Comparison of ENCODE assay signal across 26 cellular contexts in the genomic region with DNA sequence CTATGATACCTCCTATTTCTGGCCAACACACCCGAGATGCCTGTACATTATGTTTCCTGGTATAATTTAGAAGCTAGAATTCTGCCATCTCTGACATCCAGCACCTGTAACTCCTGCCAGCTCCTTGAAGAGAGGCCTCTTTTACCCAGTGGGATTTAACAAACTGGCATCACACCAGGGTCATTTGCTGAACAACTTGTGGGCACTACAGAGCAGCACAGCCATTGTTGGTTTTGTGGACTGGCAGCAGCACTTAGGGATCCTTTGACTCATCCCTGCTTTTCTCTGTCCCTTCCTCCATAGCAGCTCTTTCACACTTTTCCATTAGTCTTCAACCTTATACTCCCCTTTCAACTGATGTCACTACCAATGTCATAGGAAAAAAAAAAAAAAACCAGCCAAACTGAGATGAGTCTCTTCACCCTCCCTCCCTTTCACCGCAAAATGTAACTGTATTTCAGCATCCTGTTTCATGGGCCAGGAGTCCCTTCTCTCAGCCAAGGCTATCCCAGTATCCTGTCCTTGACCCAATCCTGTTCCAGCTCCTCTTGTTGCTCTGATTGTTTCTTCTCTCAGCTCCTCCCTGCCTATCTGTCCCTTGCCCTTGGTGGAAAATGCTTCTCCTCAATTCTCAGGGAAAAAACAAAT.
DNase-seq lines count a peak whose midpoint lies in the region; ATAC-seq and TF ChIP-seq lines count a peak whose summit lies in the region.
"Had no signal": no experiment of that assay in that cellular context is flagged by ENCODE, and none has a peak within 500 bp of the region (broad histone marks: within the 10 kb centered on the region; RNA-seq: fewer than 3 reads in every experiment).

No MANE protein-coding gene starts in this region.

- H3K9me3 ChIP-seq in psoas muscle (no peaks in the 10 kb centered on the region), tibial artery (no peaks in the 10 kb centered on the region)
- H3K9me3 ChIP-seq: left ventricle myocardium inferior had no signal

- H3K27ac ChIP-seq in psoas muscle = peak overlapping the region; percentile 90
- H3K27ac ChIP-seq in tibial artery = peak overlapping the region; percentile 20 to 25
- H3K27ac ChIP-seq: 22Rv1, cardiac muscle cell, left ventricle myocardium inferior had no signal

- intact Hi-C loops in psoas muscle (cut with DNase I) (loop anchor here in 1 of 2 donors (10.0 kb wide), 1 partner anchor 1728 kb away; a partner anchor contains a TSS), tibial artery (cut with DNase I; ENCODE audit: low total_unique reads) (no loop called here)

- TF ChIP-seq CTCF in fibroblast of mammary gland (conservative IDR thresholded peaks at IDR 0.05; ENCODE audit: control insufficient read depth, insufficient read depth, low read depth, low read length) (no peak), psoas muscle (IDR thresholded peaks at IDR 0.05) (no peak), tibial artery (IDR thresholded peaks at IDR 0.05) (no peak)

- H3K4me3 ChIP-seq in fibroblast of mammary gland (ENCODE audit: control insufficient read depth, low read depth, low read length) (no peak overlapping the region), psoas muscle (no peak overlapping the region), tibial artery (no peak overlapping the region)
- H3K4me3 ChIP-seq: cardiac muscle cell, left ventricle myocardium inferior had no signal

- H3K27me3 ChIP-seq in psoas muscle (ENCODE audit: insufficient read depth in 3 of 3, low read length in 2 of 3) (no peaks in the 10 kb centered on the region), tibial artery (no peaks in the 10 kb centered on the region)
- H3K27me3 ChIP-seq: cardiac muscle cell had no signal

- DNase-seq in DMS53 (lab: John Stamatoyannopoulos, UW) (peak; percentile 9), DMS53 treated with DMSO at 0.1 percent for 48 hours (lab: John Stamatoyannopoulos, UW; ENCODE audit: unreplicated experiment) (no peak), fibroblast of mammary gland (ENCODE audit: low read depth) (peak; percentile 52), psoas muscle (no peak), tibial artery (peak in 1 of 2 donors; percentile 56), DMS153 treated with DMSO at 0.1 percent for 48 hours (lab: John Stamatoyannopoulos, UW; ENCODE audit: unreplicated experiment) (no peak)
- no peak for DNase-seq in stimulated activated naive CD8-positive, alpha-beta T cell treated with anti-CD3 and anti-CD28 coated beads, Interleukin-15, Interleukin-2, amounts not matched to agents 100 U/mL and 50 U/mL, for 24 hours
- DNase-seq: activated CD4-positive, alpha-beta T cell treated with anti-CD3 and anti-CD28 coated beads for 1 hour; activated CD8-positive, alpha-beta memory T cell treated with anti-CD3 and anti-CD28 coated beads for 24 hours; activated naive CD4-positive, alpha-beta T cell; activated T-cell treated with anti-CD3 and anti-CD28 coated beads, Interleukin-2, amount 50 U/mL, for 24 hours; AML-193; CD8-positive, alpha-beta memory T cell; dermis blood vessel endothelial cell; DMS79; KBM-7; left ventricle myocardium inferior; NCI-H187; NCI-H226; NCI-H82; OCI-M1; SHP77 treated with DMSO at 0.1 percent for 48 hours had no signal

- 36 to 54% (median 38%) methylated on average over 2 of the region's 2 CpGs for WGBS in psoas muscle, 3 donors

- H3K4me1 ChIP-seq in psoas muscle (peaks cover 90% of the 10 kb centered on the region), tibial artery (peaks cover 0 to 94% (median 53%) of the 10 kb centered on the region in 4 donors)

- ATAC-seq in psoas muscle = peak in 3 of 4 donors; percentile 9 to 38 (median 19)
- ATAC-seq in HG03469 (IDR thresholded peaks at IDR 0.05; ENCODE audit: unreplicated experiment) = no peak
- no peak for ATAC-seq in stimulated activated naive CD8-positive, alpha-beta T cell treated with anti-CD3 and anti-CD28 coated beads, Interleukin-15, Interleukin-2, amounts not matched to agents 100 U/mL and 50 U/mL, for 24 hours
- ATAC-seq: HCT116 had no signal

- H3K36me3 ChIP-seq in psoas muscle (ENCODE audit: insufficient read depth in 1 of 2, low read depth in 1 of 2) (no peaks in the 10 kb centered on the region), tibial artery (no peaks in the 10 kb centered on the region)
- H3K36me3 ChIP-seq: cardiac muscle cell, left ventricle myocardium inferior had no signal

Comparison
In these comparisons a context has a peak if more than half of its experiments do, and no peak if none do; other contexts are left out.
1. DNase-seq: peak in DMS53 (single experiment) and fibroblast of mammary gland (single experiment); none in DMS53 treated with DMSO at 0.1 percent for 48 hours (single experiment), psoas muscle (0 of 2), DMS153 treated with DMSO at 0.1 percent for 48 hours (single experiment) and stimulated activated naive CD8-positive, alpha-beta T cell treated with anti-CD3 and anti-CD28 coated beads, Interleukin-15, Interleukin-2, amounts not matched to agents 100 U/mL and 50 U/mL, for 24 hours (single experiment).
2. ATAC-seq: peak in psoas muscle (3 of 4); none in HG03469 (single experiment) and stimulated activated naive CD8-positive, alpha-beta T cell treated with anti-CD3 and anti-CD28 coated beads, Interleukin-15, Interleukin-2, amounts not matched to agents 100 U/mL and 50 U/mL, for 24 hours (single experiment).